12 cellular contexts compared by ENCODE assay signal in genomic region chr6:85864453-85865401, GRCh38.
DNase-seq lines count a peak whose midpoint lies in the region; ATAC-seq, FAIRE-seq and TF ChIP-seq lines count a peak whose summit lies in the region.
"Had no signal": no experiment of that assay in that cellular context is flagged by ENCODE, and none has a peak within 500 bp of the region (broad histone marks: within the 10 kb centered on the region; RNA-seq: fewer than 3 reads in every experiment).

No MANE protein-coding gene starts in this region.

- H3K56ac ChIP-seq in H1 (replicated peaks; ENCODE audit: insufficient read length, low read depth, low read length), result no peak overlapping the region

- H3K27me3 Mint-ChIP-seq in Calu3 (ENCODE audit: unreplicated experiment), result peaks cover 28% of the 10 kb centered on the region

- H3K36me3 ChIP-seq in H1 (ENCODE audit: control insufficient read depth in 2 of 4, insufficient read depth in 4 of 4, low read length in 3 of 4), result no peaks in the 10 kb centered on the region
- no peaks in the 10 kb centered on the region for H3K36me3 ChIP-seq in ovary
- H3K36me3 ChIP-seq: upper lobe of left lung had no signal

- H3K18ac ChIP-seq in H1 (ENCODE audit: extremely low read depth, low read length), result no peak overlapping the region

- no peaks in the 10 kb centered on the region for H3K79me2 ChIP-seq in H1 (ENCODE audit: control insufficient read depth in 1 of 2, insufficient read depth in 2 of 2, low read length in 2 of 2)

- DNase-seq in Calu3, result peak; percentile 6
- no peak for DNase-seq in LNCaP clone FGC (ENCODE audit: low read depth)
- DNase-seq in H1 (ENCODE audit: low read depth in 1 of 2, low spot score in 2 of 2), result no peak
- peak in 1 of 5 donors; percentile 14 for DNase-seq in ovary
- no peak for DNase-seq in NCI-H446 (lab: John Stamatoyannopoulos, UW)
- DNase-seq in middle frontal gyrus (ENCODE audit: extremely low spot score, low spot score), result no peak
- no peak for DNase-seq in DMS79 treated with DMSO at 0.1 percent for 48 hours (lab: John Stamatoyannopoulos, UW)
- DNase-seq: anterior cingulate cortex; islet precursor cell; stimulated activated CD4-positive, alpha-beta T cell treated with anti-CD3 and anti-CD28 coated beads, Interleukin-15, amount 100 ng/mL, for 24 hours had no signal

- no peaks in the 10 kb centered on the region for H3K4me1 Mint-ChIP-seq in Calu3 (ENCODE audit: low read depth, unreplicated experiment)

- no peak for TF ChIP-seq RAD21 in H1 (IDR thresholded peaks at IDR 0.05 in 1 of 2, conservative IDR thresholded peaks at IDR 0.05 in 1 of 2; ENCODE audit: low read depth in 2 of 2, low read length in 2 of 2)

- no peak overlapping the region for H3K4me2 ChIP-seq in H1 (ENCODE audit: insufficient read depth in 1 of 2, low read depth in 2 of 2, low read length in 2 of 2)

- ATAC-seq in HG02870 (IDR thresholded peaks at IDR 0.05; ENCODE audit: unreplicated experiment), result no peak

- H3K27ac ChIP-seq in H1 (ENCODE audit: low read depth, low read length), result no peak overlapping the region
- H3K27ac ChIP-seq in ovary, result peak overlapping the region in 1 of 2 donors; percentile 78

- no peaks in the 10 kb centered on the region for H3K79me1 ChIP-seq in H1 (ENCODE audit: low read depth, low read length)

- no peak overlapping the region for H4K8ac ChIP-seq in H1 (ENCODE audit: extremely low read depth, insufficient read depth, low read length)

- TF ChIP-seq POLR2A in H1 (IDR thresholded peaks at IDR 0.05; ENCODE audit: control extremely low read depth in 1 of 2, low read depth in 2 of 2, low read length in 2 of 2) (no peak), ovary (IDR thresholded peaks at IDR 0.05) (no peak)

- H3K23ac ChIP-seq in H1 (ENCODE audit: insufficient read length), result no peak overlapping the region

- H3K9me3 Mint-ChIP-seq in Calu3 (ENCODE audit: low read depth, unreplicated experiment), result no peaks in the 10 kb centered on the region

- WGBS in H1 (ENCODE audit: extremely low coverage in 1 of 2, insufficient coverage in 1 of 2, insufficient read length in 1 of 2, insufficient replicate concordance in 2 of 2, low coverage in 1 of 2, low lambda C conversion rate in 2 of 2, missing lambda C conversion rate in 1 of 2), 2 experiments, result 72% methylated on average over 7 of the region's 7 CpGs; no CpG with 5 or more reads in 1 of the 2 experiments
- WGBS in ovary, 3 donors, result 7 to 13% (median 12%) methylated on average over 7 of the region's 7 CpGs

- FAIRE-seq in H1 (lab: Jason Lieb, UNC), result no peak

- no peaks in the 10 kb centered on the region for H3K23me2 ChIP-seq in H1 (ENCODE audit: low read depth, low read length)

- 0 out of 2 replicates have a peak overlapping the region, but pooled peaks have one; percentile 16 for H2BK15ac ChIP-seq in H1 (ENCODE audit: low read length)

- H3K4me3 ChIP-seq in LNCaP clone FGC (ENCODE audit: low read depth, low read length), result no peak overlapping the region
- H3K4me3 ChIP-seq in H1 (ENCODE audit: extremely low read depth in 1 of 4, insufficient read depth in 2 of 4, low read depth in 3 of 4, low read length in 4 of 4), result no peak overlapping the region
- peak overlapping the region; percentile 45 for H3K4me3 ChIP-seq in ovary

- H2AK5ac ChIP-seq in H1 (ENCODE audit: low read depth, low read length), result no peak overlapping the region

- no peak overlapping the region; the same call in 1 of the 2 replicates for H2AFZ ChIP-seq in H1 (ENCODE audit: low read length)

- no peak overlapping the region for H4K5ac ChIP-seq in H1 (ENCODE audit: insufficient read length, low read depth, low read length)

- H3K36me3 Mint-ChIP-seq in Calu3 (ENCODE audit: insufficient read depth, unreplicated experiment), result no peaks in the 10 kb centered on the region

- no peak overlapping the region for H2BK120ac ChIP-seq in H1 (replicated peaks; ENCODE audit: low read depth, low read length)

- no peaks in the 10 kb centered on the region for H3K27me3 ChIP-seq in H1 (replicated peaks in 1 of 4; ENCODE audit: control insufficient read depth in 3 of 4, extremely low read depth in 1 of 4, insufficient read depth in 3 of 4, low read length in 3 of 4)
- no peaks in the 10 kb centered on the region for H3K27me3 ChIP-seq in ovary
- H3K27me3 ChIP-seq: upper lobe of left lung had no signal

- intact Hi-C loops in Calu3 (cut with micrococcal nuclease; ENCODE audit: unreplicated experiment) (no loop called here), ovary (cut with DNase I) (loop anchor here in 1 of 4 donors (10.0 kb wide), 1 partner anchor 100 kb away; no protein-coding TSS in a partner anchor)

- H2BK20ac ChIP-seq in H1 (ENCODE audit: low read length), result no peak overlapping the region

- 0 out of 4 replicates have a peak, but pooled peaks cover 0 to 2% of the 10 kb centered on the region in 2 experiments for H3K9me3 ChIP-seq in H1 (ENCODE audit: insufficient read depth in 2 of 2, low read depth in 1 of 2, low read length in 1 of 2)
- H3K9me3 ChIP-seq in ovary, result no peaks in the 10 kb centered on the region
- H3K9me3 ChIP-seq: upper lobe of left lung had no signal

- H4K91ac ChIP-seq in H1 (replicated peaks; ENCODE audit: insufficient read length, low read length), result no peak overlapping the region

- no peak overlapping the region for H3K14ac ChIP-seq in H1 (ENCODE audit: insufficient read length)

- H3K4ac ChIP-seq in H1 (replicated peaks; ENCODE audit: insufficient read length, low read depth, low read length), result no peak overlapping the region

- CTCF ChIA-PET in Calu3 (lab: Charles Lee) (interaction anchor here (0.7 kb wide), 1 partner anchor 174 kb away, joined by 3 read pairs; no protein-coding TSS in a partner anchor), H1 (lab: Charles Lee; ENCODE audit: partially characterized antibody) (interaction anchor here (0.7 to 1.0 kb wide), 3 partner anchors 33 to 328 kb away, joined by 3 read pairs; no protein-coding TSS in a partner anchor)

- BruUV-seq in Calu3 (replicated peaks; lab: Mats Ljungman, UMichigan), result TSS peak; percentile 26

- no peak overlapping the region for H3K27ac Mint-ChIP-seq in Calu3 (ENCODE audit: unreplicated experiment)

- no peak overlapping the region for H2BK5ac ChIP-seq in H1 (ENCODE audit: low read depth, low read length)

- H2BK12ac ChIP-seq in H1 (ENCODE audit: low read depth, low read length), result no peak overlapping the region

- no peak overlapping the region for H3K4me3 Mint-ChIP-seq in Calu3 (ENCODE audit: low read depth, unreplicated experiment)

- no peak for TF ChIP-seq EP300 in H1 (IDR thresholded peaks at IDR 0.05; ENCODE audit: borderline replicate concordance in 1 of 2, low read depth in 2 of 2, low read length in 2 of 2)
- TF ChIP-seq EP300 in ovary (IDR thresholded peaks at IDR 0.05), result no peak

- no peak overlapping the region for H3K9ac ChIP-seq in H1 (replicated peaks in 1 of 4; ENCODE audit: extremely low read depth in 1 of 4, low read depth in 3 of 4, low read length in 3 of 4)

- peaks cover 0 to 10% (median under 1%) of the 10 kb centered on the region in 4 experiments; a peak in 5 of 7 replicates for H3K4me1 ChIP-seq in H1 (replicated peaks in 1 of 4; ENCODE audit: control insufficient read depth in 3 of 4, insufficient read depth in 4 of 4, low read length in 3 of 4)
- peaks cover 20% of the 10 kb centered on the region for H3K4me1 ChIP-seq in ovary (ENCODE audit: insufficient read depth)

- POLR2A ChIA-PET in H1 (lab: Charles Lee; ENCODE audit: partially characterized antibody), result interaction anchor here (1.1 kb wide), 1 partner anchor 186 kb away, joined by 3 read pairs; no protein-coding TSS in a partner anchor

- TF ChIP-seq CTCF in Calu3 (IDR thresholded peaks at IDR 0.05; ENCODE audit: unreplicated experiment) (no peak), LNCaP clone FGC (IDR thresholded peaks at IDR 0.05; ENCODE audit: control insufficient read depth, extremely low read depth, insufficient read depth) (0 out of 2 replicates have a peak, but pooled peaks have one; percentile 4), H1 (IDR thresholded peaks at IDR 0.05; ENCODE audit: control extremely low read depth in 1 of 3, insufficient read depth in 1 of 3, low read depth in 1 of 3, low read length in 3 of 3) (no peak), ovary (IDR thresholded peaks at IDR 0.05) (no peak)

- H4K20me1 ChIP-seq in H1 (replicated peaks in 1 of 2; ENCODE audit: control insufficient read depth in 1 of 2, insufficient read depth in 2 of 2, low read length in 2 of 2), result no peaks in the 10 kb centered on the region

TF ChIP-seq in H1, 55 proteins besides CTCF, POLR2A, EP300 and RAD21:
- TF ChIP-seq NRF1 (IDR thresholded peaks at IDR 0.05; ENCODE audit: low read depth, low read length), result no peak
- TF ChIP-seq HDAC2 (IDR thresholded peaks at IDR 0.05; ENCODE audit: borderline replicate concordance in 1 of 2, low read depth in 2 of 2, low read length in 2 of 2), result no peak
- TF ChIP-seq EGR1 (IDR thresholded peaks at IDR 0.05; ENCODE audit: borderline replicate concordance, low read depth, low read length), result no peak
- TF ChIP-seq TBP (IDR thresholded peaks at IDR 0.05; ENCODE audit: low read depth, low read length), result no peak
- TF ChIP-seq POU5F1 (IDR thresholded peaks at IDR 0.05; ENCODE audit: low read depth, low read length), result no peak
- TF ChIP-seq JUN (IDR thresholded peaks at IDR 0.05; ENCODE audit: low read depth, low read length), result no peak
- no peak for TF ChIP-seq SP4 (IDR thresholded peaks at IDR 0.05; ENCODE audit: low read length)
- TF ChIP-seq CEBPB (IDR thresholded peaks at IDR 0.05; ENCODE audit: low read depth, low read length), result no peak
- TF ChIP-seq MAX (IDR thresholded peaks at IDR 0.05), result no peak
- TF ChIP-seq POLR2AphosphoS5 (IDR thresholded peaks at IDR 0.05; ENCODE audit: low read depth, low read length), result no peak
- no peak for TF ChIP-seq MAFK (IDR thresholded peaks at IDR 0.05; ENCODE audit: low read depth, low read length)
- no peak for TF ChIP-seq NANOG (IDR thresholded peaks at IDR 0.05; ENCODE audit: insufficient read depth, low read depth, low read length, poor library complexity, severe bottlenecking)
